ENCODE assay signal across 8 cellular contexts in the genomic region with DNA sequence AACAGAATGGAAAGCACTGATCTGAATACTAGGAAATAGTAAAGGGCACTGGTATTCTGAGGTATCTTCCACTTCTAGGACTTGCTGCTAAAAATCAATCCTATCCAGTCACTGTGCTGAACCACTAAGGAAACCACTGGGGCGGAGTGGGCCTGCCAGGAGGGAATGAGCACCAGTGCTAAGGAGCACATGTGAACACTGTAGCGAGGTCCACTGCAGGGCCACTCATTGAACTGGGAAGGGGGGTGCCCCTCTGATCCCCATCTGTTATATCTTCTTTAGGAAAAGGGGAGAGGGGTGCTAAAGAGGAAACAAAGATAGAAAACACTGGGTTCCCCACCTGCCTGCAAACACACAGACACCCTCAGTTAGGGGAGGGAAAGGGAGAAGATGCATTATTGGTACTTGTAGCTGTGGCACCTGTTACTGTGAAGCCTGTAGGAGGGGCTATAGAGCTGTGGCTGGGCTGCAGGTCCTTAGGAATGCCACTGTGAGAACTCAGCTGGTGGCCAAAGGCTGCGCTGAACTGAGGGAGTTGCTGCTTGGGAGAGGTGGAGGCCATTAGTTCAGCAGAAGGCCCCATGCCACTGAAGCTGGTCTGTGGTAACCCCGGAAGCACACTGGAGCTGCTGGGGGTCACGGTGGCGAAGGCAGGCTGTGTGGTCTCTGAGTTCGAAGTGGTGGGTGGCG.
A peak's percentile ranks its signal among the peaks of the same experiment; 100 is the strongest.
DNase-seq lines count a peak whose midpoint lies in the region; ATAC-seq and TF ChIP-seq lines count a peak whose summit lies in the region.

No MANE protein-coding gene starts in this region.

- ATAC-seq in HCT116 (peak; percentile 91), left lobe of liver (peak; percentile 83)

- peak; percentile 62 for TF ChIP-seq RAD21 in HCT116 (IDR thresholded peaks at IDR 0.05; ENCODE audit: low read depth)

- no peak overlapping the region for H3K4me3 ChIP-seq in HCT116 (replicated peaks in 1 of 2; ENCODE audit: low read depth in 1 of 2, low read length in 2 of 2)

- TF ChIP-seq CTCF in HCT116 (IDR thresholded peaks at IDR 0.05 in 2 of 3, conservative IDR thresholded peaks at IDR 0.05 in 1 of 3; ENCODE audit: borderline replicate concordance in 1 of 3, insufficient read depth in 1 of 3, low read depth in 2 of 3, low read length in 2 of 3) = peak in 2 of 3 experiments; percentile 58 to 59; a peak in 4 of 6 replicates

- H2AFZ ChIP-seq in HCT116 (ENCODE audit: low read depth, low read length, poor library complexity, severe bottlenecking) = no peak overlapping the region

- peak; percentile 23 for DNase-seq in EL
- DNase-seq in HCT116 (ENCODE audit: low read depth, low spot score) = peak; percentile 6
- peak; percentile 20 for DNase-seq in UCSD-AML1 (lab: John Stamatoyannopoulos, UW; ENCODE audit: unreplicated experiment)
- DNase-seq in left lobe of liver (ENCODE audit: low spot score) = no peak
- no peak for DNase-seq in DMS79 (lab: John Stamatoyannopoulos, UW)
- no peak for DNase-seq in SIG-M5 treated with dmso at 0.1 percent for 504 hours (lab: John Stamatoyannopoulos, UW; ENCODE audit: unreplicated experiment)
- no peak for DNase-seq in SW480 (ENCODE audit: low spot score)
- DNase-seq in superior temporal gyrus (ENCODE audit: extremely low spot score) = no peak

- no peak overlapping the region for H3K4me2 ChIP-seq in HCT116 (ENCODE audit: low read length)

- intact Hi-C loops in HCT116 (cut with micrococcal nuclease) = loop anchor here (10.0 kb wide), 2 partner anchors 151 to 261 kb away; a partner anchor contains a TSS

- RAD21 ChIA-PET in HCT116 (lab: Charles Lee; ENCODE audit: low non-redundant PET in 1 of 2, low total read pairs in 2 of 2, uncharacterized antibody in 2 of 2, unreplicated experiment in 2 of 2) = no interaction called here

- H3K9me2 ChIP-seq in HCT116 (ENCODE audit: insufficient read depth) = no peaks in the 10 kb centered on the region

- H3K27me3 ChIP-seq in HCT116 (ENCODE audit: insufficient read depth, low read length) = no peaks in the 10 kb centered on the region

- no peaks in the 10 kb centered on the region for H3K36me3 ChIP-seq in HCT116 (ENCODE audit: control insufficient read depth in 1 of 2, insufficient read depth in 2 of 2, low read length in 2 of 2)

- no peaks in the 10 kb centered on the region for H3K79me2 ChIP-seq in HCT116 (ENCODE audit: insufficient read depth, low read length)

- H3K4me1 ChIP-seq in HCT116 (ENCODE audit: control insufficient read depth in 1 of 2, insufficient read depth in 2 of 2, low read length in 2 of 2) = no peaks in the 10 kb centered on the region

- no peak overlapping the region for H3K9ac ChIP-seq in HCT116 (ENCODE audit: low read length)

- no peaks in the 10 kb centered on the region for H3K9me3 ChIP-seq in HCT116 (ENCODE audit: control insufficient read depth in 1 of 2, insufficient read depth in 1 of 2, low read depth in 1 of 2, low read length in 2 of 2)

- H4K20me1 ChIP-seq in HCT116 (ENCODE audit: insufficient read depth) = no peaks in the 10 kb centered on the region

- no peak for TF ChIP-seq POLR2A in HCT116 (IDR thresholded peaks at IDR 0.05; ENCODE audit: borderline replicate concordance, extremely low read depth, insufficient read depth, insufficient read length)

- CTCF ChIA-PET in HCT116 (lab: Charles Lee) = interaction anchor here (0.6 to 1.4 kb wide), 4 partner anchors 150 to 555 kb away, joined by 3 to 6 read pairs (median 3); no protein-coding TSS in a partner anchor

- no peak overlapping the region for H3K27ac ChIP-seq in HCT116 (ENCODE audit: low read depth, low read length)

- BruUV-seq in HCT116 (replicated peaks; lab: Mats Ljungman, UMichigan) = no TSS peak

- POLR2A ChIA-PET in HCT116 (lab: Charles Lee) = no interaction called here

TF ChIP-seq in HCT116, 20 proteins besides CTCF, POLR2A, EP300 and RAD21:
- no peak for TF ChIP-seq EZH2 (IDR thresholded peaks at IDR 0.05)
- TF ChIP-seq, protein P1, sequence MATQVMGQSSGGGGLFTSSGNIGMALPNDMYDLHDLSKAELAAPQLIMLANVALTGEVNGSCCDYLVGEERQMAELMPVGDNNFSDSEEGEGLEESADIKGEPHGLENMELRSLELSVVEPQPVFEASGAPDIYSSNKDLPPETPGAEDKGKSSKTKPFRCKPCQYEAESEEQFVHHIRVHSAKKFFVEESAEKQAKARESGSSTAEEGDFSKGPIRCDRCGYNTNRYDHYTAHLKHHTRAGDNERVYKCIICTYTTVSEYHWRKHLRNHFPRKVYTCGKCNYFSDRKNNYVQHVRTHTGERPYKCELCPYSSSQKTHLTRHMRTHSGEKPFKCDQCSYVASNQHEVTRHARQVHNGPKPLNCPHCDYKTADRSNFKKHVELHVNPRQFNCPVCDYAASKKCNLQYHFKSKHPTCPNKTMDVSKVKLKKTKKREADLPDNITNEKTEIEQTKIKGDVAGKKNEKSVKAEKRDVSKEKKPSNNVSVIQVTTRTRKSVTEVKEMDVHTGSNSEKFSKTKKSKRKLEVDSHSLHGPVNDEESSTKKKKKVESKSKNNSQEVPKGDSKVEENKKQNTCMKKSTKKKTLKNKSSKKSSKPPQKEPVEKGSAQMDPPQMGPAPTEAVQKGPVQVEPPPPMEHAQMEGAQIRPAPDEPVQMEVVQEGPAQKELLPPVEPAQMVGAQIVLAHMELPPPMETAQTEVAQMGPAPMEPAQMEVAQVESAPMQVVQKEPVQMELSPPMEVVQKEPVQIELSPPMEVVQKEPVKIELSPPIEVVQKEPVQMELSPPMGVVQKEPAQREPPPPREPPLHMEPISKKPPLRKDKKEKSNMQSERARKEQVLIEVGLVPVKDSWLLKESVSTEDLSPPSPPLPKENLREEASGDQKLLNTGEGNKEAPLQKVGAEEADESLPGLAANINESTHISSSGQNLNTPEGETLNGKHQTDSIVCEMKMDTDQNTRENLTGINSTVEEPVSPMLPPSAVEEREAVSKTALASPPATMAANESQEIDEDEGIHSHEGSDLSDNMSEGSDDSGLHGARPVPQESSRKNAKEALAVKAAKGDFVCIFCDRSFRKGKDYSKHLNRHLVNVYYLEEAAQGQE (IDR thresholded peaks at IDR 0.05; ENCODE audit: low read depth) = no peak
- no peak for TF ChIP-seq EZH2phosphoT487 (IDR thresholded peaks at IDR 0.05; ENCODE audit: borderline replicate concordance)
- TF ChIP-seq ELF1 (IDR thresholded peaks at IDR 0.05; ENCODE audit: borderline replicate concordance, low read depth) = no peak
- TF ChIP-seq EGR1 (IDR thresholded peaks at IDR 0.05; ENCODE audit: low read depth) = no peak
- TF ChIP-seq ZNF274 (IDR thresholded peaks at IDR 0.05; ENCODE audit: low read depth, low read length) = no peak
- no peak for TF ChIP-seq FOSL1 (IDR thresholded peaks at IDR 0.05; ENCODE audit: low read depth)
- no peak for TF ChIP-seq POLR2AphosphoS5 (IDR thresholded peaks at IDR 0.05; ENCODE audit: low read depth, low read length)
TF ChIP-seq in HCT116: peak in this region for 0.

Comparison
In these comparisons a context has a peak if more than half of its experiments do, and no peak if none do; other contexts are left out.
1. DNase-seq: peak in EL (single experiment), HCT116 (single experiment) and UCSD-AML1 (single experiment); none in left lobe of liver (single experiment), DMS79 (single experiment), SIG-M5 treated with dmso at 0.1 percent for 504 hours (single experiment), SW480 (single experiment) and superior temporal gyrus (single experiment).